In genomic region chr16:87437327-87437726, GRCh38 we compare ENCODE assay signal across 24 cellular contexts.
"Had no signal": no experiment of that assay in that cellular context is flagged by ENCODE, and none has a peak within 500 bp of the region (broad histone marks: within the 10 kb centered on the region; RNA-seq: fewer than 3 reads in every experiment).

No MANE protein-coding gene starts in this region.

- ATAC-seq: Panc1, SK-N-SH treated with all-trans-retinoic acid at 6 μM for 48 hours had no signal

- H3K4me3 ChIP-seq: SJSA1 had no signal

- H3K27ac ChIP-seq: KMS-11, SJSA1 had no signal

- H3K9me3 ChIP-seq: SJSA1 had no signal

- H3K27me3 Mint-ChIP-seq: activated naive CD8-positive, alpha-beta T cell; activated T-cell treated with anti-CD3 and anti-CD28 coated beads, Interleukin-2, amount 50 U/mL, for 24 hours; brain; central memory CD8-positive, alpha-beta T cell had no signal

- H3K27ac Mint-ChIP-seq: activated CD8-positive, alpha-beta T cell treated with anti-CD3 and anti-CD28 coated beads, Interleukin-2, amount 10 ng/mL, durations not matched to agents 7 days and 5 days; activated T-helper 1 cell treated with anti-CD3 and anti-CD28 coated beads, Interleukin-12 subunit alpha, Interleukin-12 subunit beta, Interleukin-2, Interleukin-4 antibody, amounts not matched to agents 30 ng/mL and 10 ng/mL and 1 ng/mL, durations not matched to agents 14 hours and 24 hours and 36 hours had no signal

- H3K4me3 Mint-ChIP-seq: activated T-helper 1 cell treated with anti-CD3 and anti-CD28 coated beads, Interleukin-12 subunit alpha, Interleukin-12 subunit beta, Interleukin-2, Interleukin-4 antibody, amounts not matched to agents 30 ng/mL and 10 ng/mL and 1 ng/mL, durations not matched to agents 14 hours and 24 hours and 36 hours; brain had no signal

- FAIRE-seq: astrocyte had no signal

- H3K9me3 Mint-ChIP-seq: activated naive CD4-positive, alpha-beta T cell treated with anti-CD3 and anti-CD28 coated beads for 36 hours; activated T-cell treated with anti-CD3 and anti-CD28 coated beads, Interleukin-2, amount 50 U/mL, for 24 hours; activated T-helper 1 cell treated with anti-CD3 and anti-CD28 coated beads, Interleukin-12 subunit alpha, Interleukin-12 subunit beta, Interleukin-2, Interleukin-4 antibody, amounts not matched to agents 30 ng/mL and 10 ng/mL and 1 ng/mL, durations not matched to agents 14 hours and 24 hours and 36 hours; central memory CD8-positive, alpha-beta T cell had no signal

- DNase-seq: activated CD4-positive, alpha-beta T cell treated with anti-CD3 and anti-CD28 coated beads for 4 hours; activated CD8-positive, alpha-beta T cell treated with anti-CD3 and anti-CD28 coated beads, Interleukin-2, amount 10 ng/mL, durations not matched to agents 7 days and 5 days; amygdala; NCI-H1417 treated with DMSO at 0.1 percent for 48 hours; NCI-H1694; NCI-H2029 treated with DMSO at 0.1 percent for 48 hours; NCI-H510A treated with DMSO at 0.1 percent for 48 hours; NCI-H69; NK-92 treated with Interleukin-12 subunit alpha and Interleukin-12 subunit beta, amount 100 ng/mL, for 24 hours; OCI-M1; RPMI8226; SHP77; SW 1271 had no signal

- H3K4me2 ChIP-seq: KMS-11 had no signal

- H3K27me3 ChIP-seq: SJSA1 had no signal
